1 cellular context compared by ENCODE assay signal in the genomic region with DNA sequence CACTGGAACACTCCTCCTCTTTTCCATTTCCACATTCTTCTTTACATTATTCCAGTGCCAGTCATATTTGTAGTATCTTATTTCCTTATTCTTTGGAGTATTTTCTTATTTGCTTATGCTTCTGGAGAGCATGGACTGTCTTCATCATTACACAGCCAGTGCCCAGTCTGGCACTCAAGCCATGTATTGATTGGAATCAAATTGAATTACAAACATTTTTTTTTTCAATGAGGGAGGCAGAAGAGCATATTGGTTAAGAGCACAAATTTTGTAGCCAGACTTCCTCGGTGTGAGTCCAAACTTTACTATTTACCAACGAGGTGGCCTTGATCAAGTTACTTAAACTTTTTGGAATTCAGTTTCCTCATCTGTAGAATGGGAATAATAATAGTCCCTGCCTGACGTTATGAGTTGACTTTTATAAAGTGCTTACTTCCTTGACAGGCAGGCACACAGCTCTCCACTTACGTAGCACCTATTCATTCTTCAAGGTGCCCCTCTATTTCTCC.
TF ChIP-seq lines count a peak whose summit lies in the region.

No MANE protein-coding gene starts in this region.

TF ChIP-seq in H1, 55 proteins besides CTCF, POLR2A, EP300 and RAD21:
- TF ChIP-seq BACH1 (IDR thresholded peaks at IDR 0.05; ENCODE audit: low read length), result no peak
- TF ChIP-seq, protein P1, sequence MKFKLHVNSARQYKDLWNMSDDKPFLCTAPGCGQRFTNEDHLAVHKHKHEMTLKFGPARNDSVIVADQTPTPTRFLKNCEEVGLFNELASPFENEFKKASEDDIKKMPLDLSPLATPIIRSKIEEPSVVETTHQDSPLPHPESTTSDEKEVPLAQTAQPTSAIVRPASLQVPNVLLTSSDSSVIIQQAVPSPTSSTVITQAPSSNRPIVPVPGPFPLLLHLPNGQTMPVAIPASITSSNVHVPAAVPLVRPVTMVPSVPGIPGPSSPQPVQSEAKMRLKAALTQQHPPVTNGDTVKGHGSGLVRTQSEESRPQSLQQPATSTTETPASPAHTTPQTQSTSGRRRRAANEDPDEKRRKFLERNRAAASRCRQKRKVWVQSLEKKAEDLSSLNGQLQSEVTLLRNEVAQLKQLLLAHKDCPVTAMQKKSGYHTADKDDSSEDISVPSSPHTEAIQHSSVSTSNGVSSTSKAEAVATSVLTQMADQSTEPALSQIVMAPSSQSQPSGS (IDR thresholded peaks at IDR 0.05; ENCODE audit: low read length), result no peak
- no peak for TF ChIP-seq SUZ12 (IDR thresholded peaks at IDR 0.05; ENCODE audit: low read length)
- TF ChIP-seq RNF2 (IDR thresholded peaks at IDR 0.05; ENCODE audit: borderline replicate concordance, low read depth, low read length, missing control alignments, poor library complexity, severe bottlenecking), result no peak
- no peak for TF ChIP-seq RBBP5 (IDR thresholded peaks at IDR 0.05; ENCODE audit: borderline replicate concordance, low read depth, low read length)
- no peak for TF ChIP-seq CBX5 (IDR thresholded peaks at IDR 0.05; ENCODE audit: low read depth, low read length)
- TF ChIP-seq CBX8 (IDR thresholded peaks at IDR 0.05; ENCODE audit: borderline replicate concordance, low read depth, low read length), result no peak
- TF ChIP-seq KDM1A (IDR thresholded peaks at IDR 0.05; ENCODE audit: borderline replicate concordance, low read length), result no peak
- TF ChIP-seq CREB1 (IDR thresholded peaks at IDR 0.05), result no peak
- TF ChIP-seq MAFK (IDR thresholded peaks at IDR 0.05; ENCODE audit: low read depth, low read length), result no peak
- TF ChIP-seq GTF2F1 (IDR thresholded peaks at IDR 0.05; ENCODE audit: borderline replicate concordance, low read depth, low read length), result no peak
- TF ChIP-seq SP4 (IDR thresholded peaks at IDR 0.05; ENCODE audit: low read length), result no peak
- TF ChIP-seq, protein P2, sequence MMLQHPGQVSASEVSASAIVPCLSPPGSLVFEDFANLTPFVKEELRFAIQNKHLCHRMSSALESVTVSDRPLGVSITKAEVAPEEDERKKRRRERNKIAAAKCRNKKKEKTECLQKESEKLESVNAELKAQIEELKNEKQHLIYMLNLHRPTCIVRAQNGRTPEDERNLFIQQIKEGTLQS (IDR thresholded peaks at IDR 0.05; ENCODE audit: insufficient read depth, low read depth, low read length), result no peak
- no peak for TF ChIP-seq TBP (IDR thresholded peaks at IDR 0.05; ENCODE audit: low read depth, low read length)
- TF ChIP-seq, protein P3, sequence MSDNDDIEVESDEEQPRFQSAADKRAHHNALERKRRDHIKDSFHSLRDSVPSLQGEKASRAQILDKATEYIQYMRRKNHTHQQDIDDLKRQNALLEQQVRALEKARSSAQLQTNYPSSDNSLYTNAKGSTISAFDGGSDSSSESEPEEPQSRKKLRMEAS (IDR thresholded peaks at IDR 0.05), result no peak
- TF ChIP-seq EZH2 (IDR thresholded peaks at IDR 0.05; ENCODE audit: low read depth, low read length, severe bottlenecking), result no peak
